ENCODE assay signal across 1 cellular context in the genomic region with DNA sequence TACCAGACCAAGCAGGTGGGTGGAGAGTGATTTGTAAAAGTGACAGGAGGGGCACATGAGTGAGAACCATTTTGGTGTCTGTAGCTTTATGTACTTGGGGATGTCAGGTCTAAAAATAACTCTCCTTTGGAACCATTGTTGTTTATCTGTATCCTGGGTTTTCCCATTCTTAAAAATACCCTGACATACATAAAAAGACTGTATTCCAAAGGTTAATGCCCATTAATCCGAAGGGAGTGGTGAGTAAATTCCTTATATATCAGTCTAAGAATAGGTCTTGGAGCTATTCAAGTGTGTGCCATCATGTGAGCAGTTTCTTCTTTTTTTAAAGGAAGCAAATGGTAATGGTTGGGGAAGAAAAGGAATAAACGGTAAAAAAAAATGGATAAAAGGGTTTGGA.
TF ChIP-seq lines count a peak whose summit lies in the region.

No MANE protein-coding gene starts in this region.

TF ChIP-seq in HepG2, 621 proteins besides CTCF, POLR2A, EP300 and RAD21 (continued from another document):
- TF ChIP-seq, protein P1, sequence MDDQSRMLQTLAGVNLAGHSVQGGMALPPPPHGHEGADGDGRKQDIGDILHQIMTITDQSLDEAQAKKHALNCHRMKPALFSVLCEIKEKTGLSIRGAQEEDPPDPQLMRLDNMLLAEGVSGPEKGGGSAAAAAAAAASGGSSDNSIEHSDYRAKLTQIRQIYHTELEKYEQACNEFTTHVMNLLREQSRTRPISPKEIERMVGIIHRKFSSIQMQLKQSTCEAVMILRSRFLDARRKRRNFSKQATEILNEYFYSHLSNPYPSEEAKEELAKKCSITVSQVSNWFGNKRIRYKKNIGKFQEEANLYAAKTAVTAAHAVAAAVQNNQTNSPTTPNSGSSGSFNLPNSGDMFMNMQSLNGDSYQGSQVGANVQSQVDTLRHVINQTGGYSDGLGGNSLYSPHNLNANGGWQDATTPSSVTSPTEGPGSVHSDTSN (CRISPR knock-in tag; IDR thresholded peaks at IDR 0.05; ENCODE audit: borderline replicate concordance) = no peak
- TF ChIP-seq, protein P2, sequence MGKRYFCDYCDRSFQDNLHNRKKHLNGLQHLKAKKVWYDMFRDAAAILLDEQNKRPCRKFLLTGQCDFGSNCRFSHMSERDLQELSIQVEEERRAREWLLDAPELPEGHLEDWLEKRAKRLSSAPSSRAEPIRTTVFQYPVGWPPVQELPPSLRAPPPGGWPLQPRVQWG (CRISPR knock-in tag; IDR thresholded peaks at IDR 0.05; ENCODE audit: borderline replicate concordance, low read depth) = no peak
- no peak for TF ChIP-seq ZIK1 (CRISPR knock-in tag; IDR thresholded peaks at IDR 0.05; ENCODE audit: borderline replicate concordance, low read depth)
- TF ChIP-seq KLF15 (CRISPR knock-in tag; IDR thresholded peaks at IDR 0.05; ENCODE audit: borderline replicate concordance) = no peak
